15 cellular contexts compared by ENCODE assay signal in the genomic region with DNA sequence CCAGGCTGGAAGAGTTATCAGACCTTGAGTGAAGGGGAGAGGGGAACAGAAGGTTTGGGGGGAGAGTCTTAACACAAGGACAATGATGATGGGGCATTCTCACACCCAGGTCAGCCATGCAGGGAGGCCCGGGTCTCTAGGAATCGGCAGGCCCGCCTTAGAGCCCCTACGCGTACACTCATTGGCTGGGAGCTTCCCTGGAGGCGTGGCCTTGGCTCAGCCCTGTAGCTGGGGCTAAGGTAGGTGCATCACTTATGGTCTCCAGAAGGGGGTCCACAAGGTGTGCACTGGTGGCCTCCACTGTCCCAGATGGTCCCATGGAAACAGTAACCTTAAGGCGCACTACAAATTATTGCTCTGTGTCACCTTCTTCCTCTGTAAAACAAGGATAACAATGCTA.
DNase-seq lines count a peak whose midpoint lies in the region; ATAC-seq and TF ChIP-seq lines count a peak whose summit lies in the region.
"Had no signal": no experiment of that assay in that cellular context is flagged by ENCODE, and none has a peak within 500 bp of the region (broad histone marks: within the 10 kb centered on the region; RNA-seq: fewer than 3 reads in every experiment).

No MANE protein-coding gene starts in this region.

- H3F3A ChIP-seq in GM23338 (replicated peaks; ENCODE audit: low read depth): no peaks in the 10 kb centered on the region

- H2AK5ac ChIP-seq in mesendoderm (ENCODE audit: low read length): no peak overlapping the region

- TF ChIP-seq POLR2A in HCT116 (IDR thresholded peaks at IDR 0.05; ENCODE audit: borderline replicate concordance, extremely low read depth, insufficient read depth, insufficient read length) (no peak), lower leg skin (IDR thresholded peaks at IDR 0.05) (no peak)

- H3K4me1 Mint-ChIP-seq in GM23338 (no peaks in the 10 kb centered on the region), endodermal cell (peaks cover 2% of the 10 kb centered on the region)
- H3K4me1 Mint-ChIP-seq in activated T-cell treated with anti-CD3 and anti-CD28 coated beads, Interleukin-2, amount 50 U/mL, for 72 hours (ENCODE audit: low read depth): no peaks in the 10 kb centered on the region
- H3K4me1 Mint-ChIP-seq: B cell had no signal

- H3K9me2 ChIP-seq in GM23338 (ENCODE audit: insufficient read depth) (no peaks in the 10 kb centered on the region), HCT116 (ENCODE audit: insufficient read depth) (no peaks in the 10 kb centered on the region)

- H3K4me3 ChIP-seq in GM23338: no peak overlapping the region
- no peak overlapping the region for H3K4me3 ChIP-seq in HCT116 (replicated peaks in 1 of 2; ENCODE audit: low read depth in 1 of 2, low read length in 2 of 2)
- no peak overlapping the region for H3K4me3 ChIP-seq in endodermal cell (ENCODE audit: low read length)
- no peak overlapping the region for H3K4me3 ChIP-seq in mesendoderm (ENCODE audit: low read length)
- no peak overlapping the region for H3K4me3 ChIP-seq in lower leg skin (ENCODE audit: low read depth, poor library complexity, severe bottlenecking)
- H3K4me3 ChIP-seq in upper lobe of right lung: no peak overlapping the region

- no peaks in the 10 kb centered on the region for H3K27me3 ChIP-seq in GM23338 (ENCODE audit: insufficient read depth)
- H3K27me3 ChIP-seq in HCT116 (ENCODE audit: insufficient read depth, low read length): no peaks in the 10 kb centered on the region
- H3K27me3 ChIP-seq in endodermal cell (ENCODE audit: control insufficient read depth, insufficient read depth, low read length, poor library complexity, severe bottlenecking): peaks cover 14% of the 10 kb centered on the region
- H3K27me3 ChIP-seq in mesendoderm (ENCODE audit: insufficient read depth, low read length, poor library complexity): no peaks in the 10 kb centered on the region
- H3K27me3 ChIP-seq in upper lobe of right lung: no peaks in the 10 kb centered on the region

- no peaks in the 10 kb centered on the region for H3K9me3 ChIP-seq in HCT116 (ENCODE audit: control insufficient read depth in 1 of 2, insufficient read depth in 1 of 2, low read depth in 1 of 2, low read length in 2 of 2)
- H3K9me3 ChIP-seq in endodermal cell (ENCODE audit: control insufficient read depth, low read length): peaks cover 6% of the 10 kb centered on the region
- H3K9me3 ChIP-seq in upper lobe of right lung: no peaks in the 10 kb centered on the region

- no peak overlapping the region for H3K23ac ChIP-seq in mesendoderm (ENCODE audit: low read length)

- H3K4me2 ChIP-seq in GM23338: no peak overlapping the region
- H3K4me2 ChIP-seq in HCT116 (ENCODE audit: low read length): no peak overlapping the region
- no peak overlapping the region for H3K4me2 ChIP-seq in mesendoderm (ENCODE audit: low read length)

- no peak overlapping the region for H3K18ac ChIP-seq in mesendoderm (ENCODE audit: low read length)

- H3K36me3 Mint-ChIP-seq in GM23338 (ENCODE audit: low read depth): peaks cover 3% of the 10 kb centered on the region; the same call in 2 of the 3 replicates
- no peaks in the 10 kb centered on the region for H3K36me3 Mint-ChIP-seq in endodermal cell (ENCODE audit: low read depth)
- no peaks in the 10 kb centered on the region for H3K36me3 Mint-ChIP-seq in activated T-cell treated with anti-CD3 and anti-CD28 coated beads, Interleukin-2, amount 50 U/mL, for 72 hours (ENCODE audit: insufficient read depth in 2 of 2)

- H3K79me1 ChIP-seq in mesendoderm (ENCODE audit: low read length): no peaks in the 10 kb centered on the region

- intact Hi-C loops in HCT116 (cut with micrococcal nuclease) (no loop called here), lower leg skin (cut with DNase I; ENCODE audit: low total_unique reads) (no loop called here), upper lobe of right lung (cut with DNase I) (no loop called here)

- H3K79me2 ChIP-seq in GM23338 (replicated peaks; ENCODE audit: insufficient read depth) (no peaks in the 10 kb centered on the region), HCT116 (ENCODE audit: insufficient read depth, low read length) (no peaks in the 10 kb centered on the region), mesendoderm (ENCODE audit: control insufficient read depth, insufficient read depth, low read length) (no peaks in the 10 kb centered on the region)

- POLR2A ChIA-PET in HCT116 (lab: Charles Lee): no interaction called here

- H3K9me3 Mint-ChIP-seq in GM23338 (peaks cover 9% of the 10 kb centered on the region; the same call in 2 of the 3 replicates), endodermal cell (no peaks in the 10 kb centered on the region)
- peaks cover 0 to 7% of the 10 kb centered on the region in 2 donors for H3K9me3 Mint-ChIP-seq in activated T-cell treated with anti-CD3 and anti-CD28 coated beads, Interleukin-2, amount 50 U/mL, for 72 hours

- H3K27ac Mint-ChIP-seq in GM23338 (no peak overlapping the region), endodermal cell (no peak overlapping the region)
- no peak overlapping the region for H3K27ac Mint-ChIP-seq in activated T-cell treated with anti-CD3 and anti-CD28 coated beads, Interleukin-2, amount 50 U/mL, for 72 hours
- H3K27ac Mint-ChIP-seq: B cell; CD4-positive, alpha-beta T cell had no signal

- no peak overlapping the region for H3K4me3 Mint-ChIP-seq in GM23338
- no peak overlapping the region for H3K4me3 Mint-ChIP-seq in endodermal cell
- H3K4me3 Mint-ChIP-seq in activated T-cell treated with anti-CD3 and anti-CD28 coated beads, Interleukin-2, amount 50 U/mL, for 72 hours: no peak overlapping the region
- H3K4me3 Mint-ChIP-seq: B cell; CD4-positive, alpha-beta T cell had no signal

- H3K27ac ChIP-seq in GM23338 (ENCODE audit: low read depth) (no peak overlapping the region), HCT116 (ENCODE audit: low read depth, low read length) (no peak overlapping the region), endodermal cell (ENCODE audit: low read depth, low read length) (no peak overlapping the region), mesendoderm (ENCODE audit: low read depth, low read length) (no peak overlapping the region), upper lobe of right lung (no peak overlapping the region)
- H3K27ac ChIP-seq: HL-60 had no signal

- CTCF ChIA-PET in HCT116 (lab: Charles Lee): no interaction called here

- H4K5ac ChIP-seq in mesendoderm (ENCODE audit: low read length): no peak overlapping the region

- H2BK15ac ChIP-seq in mesendoderm (replicated peaks; ENCODE audit: low read depth): no peak overlapping the region

- no peak for TF ChIP-seq RAD21 in HCT116 (IDR thresholded peaks at IDR 0.05; ENCODE audit: low read depth)

- no peak overlapping the region for H2AFZ ChIP-seq in GM23338
- no peak overlapping the region for H2AFZ ChIP-seq in HCT116 (ENCODE audit: low read depth, low read length, poor library complexity, severe bottlenecking)

- H3K4me1 ChIP-seq in GM23338 (ENCODE audit: insufficient read depth) (no peaks in the 10 kb centered on the region), HCT116 (ENCODE audit: control insufficient read depth in 1 of 2, insufficient read depth in 2 of 2, low read length in 2 of 2) (no peaks in the 10 kb centered on the region), endodermal cell (ENCODE audit: control insufficient read depth, insufficient read depth, low read length) (no peaks in the 10 kb centered on the region), mesendoderm (ENCODE audit: control insufficient read depth, low read depth, low read length) (no peaks in the 10 kb centered on the region), upper lobe of right lung (no peaks in the 10 kb centered on the region)

- no peak overlapping the region for H4K8ac ChIP-seq in mesendoderm (ENCODE audit: low read depth, low read length)

- ATAC-seq in GM23338 (peak; percentile 73), HCT116 (peak; percentile 88), GM21717 (IDR thresholded peaks at IDR 0.05; ENCODE audit: unreplicated experiment) (no peak), upper lobe of right lung (no peak)
- ATAC-seq in activated T-cell treated with anti-CD3 and anti-CD28 coated beads, Interleukin-2, amount 50 U/mL, for 72 hours (replicated peaks in 1 of 2): no peak

- H4K20me1 ChIP-seq in GM23338 (replicated peaks; ENCODE audit: insufficient read depth) (no peaks in the 10 kb centered on the region), HCT116 (ENCODE audit: insufficient read depth) (no peaks in the 10 kb centered on the region)

- H3K36me3 ChIP-seq in GM23338 (ENCODE audit: insufficient read depth) (no peaks in the 10 kb centered on the region), HCT116 (ENCODE audit: control insufficient read depth in 1 of 2, insufficient read depth in 2 of 2, low read length in 2 of 2) (no peaks in the 10 kb centered on the region), endodermal cell (ENCODE audit: control insufficient read depth, insufficient read depth, low read length) (no peaks in the 10 kb centered on the region), mesendoderm (ENCODE audit: control insufficient read depth, insufficient read depth, low read length) (no peaks in the 10 kb centered on the region), upper lobe of right lung (no peaks in the 10 kb centered on the region)

- peak; percentile 29 for DNase-seq in GM23338 (ENCODE audit: low spot score)
- DNase-seq in HCT116 (ENCODE audit: low read depth, low spot score): no peak
- peak; percentile 79 for DNase-seq in endodermal cell
- DNase-seq in mesendoderm: peak; percentile 48
- DNase-seq in activated T-cell treated with anti-CD3 and anti-CD28 coated beads, Interleukin-2, amount 50 U/mL, for 72 hours: no peak
- DNase-seq in lower leg skin (ENCODE audit: low spot score in 2 of 2): no peak
- DNase-seq in upper lobe of right lung: no peak
- DNase-seq: C1 segment of cervical spinal cord; Calu3; CD4-positive, alpha-beta T cell; DMS79; KBM-7 had no signal

- no TSS peak for BruUV-seq in HCT116 (replicated peaks; lab: Mats Ljungman, UMichigan)

- no peak overlapping the region for H2BK5ac ChIP-seq in mesendoderm (ENCODE audit: low read length)

- no peak overlapping the region for H2BK120ac ChIP-seq in mesendoderm (ENCODE audit: low read depth, low read length)

- 94 to 97% methylated on average over 5 to 7 of the region's 7 CpGs for WGBS in endodermal cell (ENCODE audit: insufficient coverage in 1 of 2, insufficient read length in 1 of 2), 2 experiments
- no CpG with 5 or more reads among the region's 7 CpGs for WGBS in mesendoderm (ENCODE audit: extremely low coverage, insufficient coverage, low lambda C conversion rate)
- WGBS in lower leg skin, 2 donors: 85 to 88% methylated on average over 7 of the region's 7 CpGs

- no peak overlapping the region for H3K4ac ChIP-seq in mesendoderm (ENCODE audit: low read depth, low read length)

- H3K27me3 Mint-ChIP-seq in GM23338 (ENCODE audit: insufficient read depth, low read depth, poor library complexity): peaks cover 7% of the 10 kb centered on the region
- H3K27me3 Mint-ChIP-seq in endodermal cell (ENCODE audit: insufficient read depth): peaks cover 30% of the 10 kb centered on the region
- no peaks in the 10 kb centered on the region for H3K27me3 Mint-ChIP-seq in activated T-cell treated with anti-CD3 and anti-CD28 coated beads, Interleukin-2, amount 50 U/mL, for 72 hours (ENCODE audit: low read depth)

- RAD21 ChIA-PET in HCT116 (lab: Charles Lee; ENCODE audit: low non-redundant PET in 1 of 2, low total read pairs in 2 of 2, uncharacterized antibody in 2 of 2, unreplicated experiment in 2 of 2): no interaction called here

- no peak overlapping the region for H3K9ac ChIP-seq in HCT116 (ENCODE audit: low read length)
- H3K9ac ChIP-seq in endodermal cell (ENCODE audit: extremely low read depth, low read length, poor library complexity, severe bottlenecking): no peak overlapping the region
- no peak overlapping the region for H3K9ac ChIP-seq in mesendoderm (ENCODE audit: low read length)

- no peak overlapping the region for H3K56ac ChIP-seq in mesendoderm (ENCODE audit: low read length)

- no peak for TF ChIP-seq CTCF in GM23338 (conservative IDR thresholded peaks at IDR 0.05; ENCODE audit: low read depth in 2 of 2)
- no peak for TF ChIP-seq CTCF in HCT116 (IDR thresholded peaks at IDR 0.05 in 2 of 3, conservative IDR thresholded peaks at IDR 0.05 in 1 of 3; ENCODE audit: borderline replicate concordance in 1 of 3, insufficient read depth in 1 of 3, low read depth in 2 of 3, low read length in 2 of 3)
- TF ChIP-seq CTCF in endodermal cell (conservative IDR thresholded peaks at IDR 0.05): peak; percentile 44
- no peak for TF ChIP-seq CTCF in lower leg skin (IDR thresholded peaks at IDR 0.05)
- no peak for TF ChIP-seq CTCF in upper lobe of right lung (IDR thresholded peaks at IDR 0.05)

Comparison
In these comparisons a context has a peak if more than half of its experiments do, and no peak if none do; other contexts are left out.
1. ATAC-seq: peak in GM23338 (single experiment) and HCT116 (single experiment); none in GM21717 (single experiment), activated T-cell treated with anti-CD3 and anti-CD28 coated beads, Interleukin-2, amount 50 U/mL, for 72 hours (0 of 2) and upper lobe of right lung (single experiment).
2. DNase-seq: peak in GM23338 (single experiment), endodermal cell (single experiment) and mesendoderm (single experiment); none in HCT116 (single experiment), activated T-cell treated with anti-CD3 and anti-CD28 coated beads, Interleukin-2, amount 50 U/mL, for 72 hours (0 of 2), lower leg skin (0 of 2) and upper lobe of right lung (single experiment).